1 cellular context compared by ENCODE assay signal in the genomic region with DNA sequence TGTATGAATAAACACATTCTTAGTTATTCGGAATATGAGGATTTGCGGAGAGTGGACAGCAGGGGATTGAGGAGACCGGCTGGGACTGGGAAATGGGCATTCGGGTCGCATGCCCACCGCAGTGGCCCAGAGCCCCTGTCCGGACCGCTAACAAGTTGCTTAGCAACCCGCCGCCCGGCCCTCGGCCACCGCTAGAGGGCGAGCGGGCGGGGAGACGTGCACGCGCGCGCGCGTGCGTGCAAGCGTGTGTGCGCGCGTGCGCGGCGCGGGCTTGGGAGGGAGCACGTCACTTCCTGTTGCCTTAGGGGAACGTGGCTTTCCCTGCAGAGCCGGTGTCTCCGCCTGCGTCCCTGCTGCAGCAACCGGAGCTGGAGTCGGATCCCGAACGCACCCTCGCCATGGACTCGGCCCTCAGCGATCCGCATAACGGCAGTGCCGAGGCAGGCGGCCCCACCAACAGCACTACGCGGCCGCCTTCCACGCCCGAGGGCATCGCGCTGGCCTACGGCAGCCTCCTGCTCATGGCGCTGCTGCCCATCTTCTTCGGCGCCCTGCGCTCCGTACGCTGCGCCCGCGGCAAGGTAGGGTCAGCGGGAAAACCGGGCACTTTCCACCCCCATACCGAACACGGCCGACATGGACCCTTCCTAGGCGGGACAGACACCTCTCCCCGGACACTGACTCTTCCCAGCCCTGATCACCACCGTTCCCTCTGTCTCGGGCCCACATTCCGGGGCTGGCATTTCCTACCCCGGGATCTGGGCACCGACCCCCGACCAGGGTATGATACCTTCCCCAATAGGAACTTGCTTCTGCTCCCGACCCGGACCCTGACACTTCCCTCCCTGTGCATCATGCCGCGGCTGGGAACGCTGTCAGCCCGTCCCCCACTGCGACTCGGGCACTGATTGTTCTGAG.
TF ChIP-seq lines count a peak whose summit lies in the region.

A gene with protein sequence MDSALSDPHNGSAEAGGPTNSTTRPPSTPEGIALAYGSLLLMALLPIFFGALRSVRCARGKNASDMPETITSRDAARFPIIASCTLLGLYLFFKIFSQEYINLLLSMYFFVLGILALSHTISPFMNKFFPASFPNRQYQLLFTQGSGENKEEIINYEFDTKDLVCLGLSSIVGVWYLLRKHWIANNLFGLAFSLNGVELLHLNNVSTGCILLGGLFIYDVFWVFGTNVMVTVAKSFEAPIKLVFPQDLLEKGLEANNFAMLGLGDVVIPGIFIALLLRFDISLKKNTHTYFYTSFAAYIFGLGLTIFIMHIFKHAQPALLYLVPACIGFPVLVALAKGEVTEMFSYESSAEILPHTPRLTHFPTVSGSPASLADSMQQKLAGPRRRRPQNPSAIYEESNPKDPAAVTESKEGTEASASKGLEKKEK (plus strand): TSS at position 289 of the 918 bp plus-strand sequence. CDS start 110 bp downstream, at position 399.

TF ChIP-seq in GM23338, 12 proteins besides CTCF, POLR2A, EP300 and RAD21 (continued from another document):
- no peak; the same call in 1 of the 2 replicates for TF ChIP-seq ZNF462 (CRISPR knock-in tag; IDR thresholded peaks at IDR 0.05)
